In the genomic region with DNA sequence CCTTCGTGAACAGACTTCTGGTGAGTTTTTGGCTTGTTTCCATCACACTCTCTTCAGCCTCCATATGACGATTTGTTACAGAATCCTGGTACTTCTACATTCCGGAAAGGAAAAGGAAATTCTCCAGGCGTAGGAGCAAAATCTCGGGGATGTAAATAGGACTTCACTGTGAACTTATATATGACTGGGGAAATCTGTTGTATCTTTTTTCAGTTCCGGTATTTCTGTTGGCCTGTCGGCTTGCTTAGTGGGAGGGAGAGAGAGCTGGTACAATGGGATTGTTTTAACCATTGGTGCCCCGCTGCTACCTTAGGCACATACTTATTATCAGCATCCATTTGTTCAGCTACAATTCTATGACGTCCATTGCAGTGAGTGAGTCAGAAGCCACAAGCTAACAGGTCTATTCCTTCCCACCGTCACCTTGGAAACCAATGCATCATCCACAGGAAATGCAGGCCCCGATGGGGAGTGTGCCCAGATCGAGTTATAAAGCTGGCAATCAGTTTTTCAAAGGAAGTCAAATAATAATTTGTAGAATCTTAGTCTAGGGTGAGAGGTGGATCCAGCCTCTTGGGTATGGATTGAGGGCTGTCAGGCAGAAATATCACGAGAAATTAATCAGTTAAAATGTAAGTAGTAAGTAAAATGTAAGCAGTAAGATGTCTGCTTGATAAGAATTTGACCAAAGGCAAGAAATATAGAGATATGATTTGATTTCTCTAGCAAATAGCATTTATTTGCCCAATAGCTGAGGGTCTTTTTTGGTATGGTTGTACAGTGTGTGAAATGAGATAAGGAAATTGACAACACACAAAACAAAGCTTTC, we compare ENCODE assay signal across 8 cellular contexts.
DNase-seq lines count a peak whose midpoint lies in the region; ATAC-seq and TF ChIP-seq lines count a peak whose summit lies in the region.

No MANE protein-coding gene starts in this region.

- H3K4me3 Mint-ChIP-seq in CD4-positive, CD25-positive, alpha-beta regulatory T cell: peak overlapping the region in 2 of 4 donors; percentile 17 to 32
- H3K4me3 Mint-ChIP-seq in activated T-cell treated with anti-CD3 and anti-CD28 coated beads, Interleukin-2, amount 50 U/mL, for 24 hours: peak overlapping the region; percentile 61
- H3K4me3 Mint-ChIP-seq in glutamatergic neuron (ENCODE audit: unreplicated experiment): no peak overlapping the region

- H3K27me3 ChIP-seq in CD4-positive, CD25-positive, alpha-beta regulatory T cell (ENCODE audit: control insufficient read depth, insufficient read depth, low read length): no peaks in the 10 kb centered on the region
- no peaks in the 10 kb centered on the region for H3K27me3 ChIP-seq in esophagus muscularis mucosa

- no peaks in the 10 kb centered on the region for H3K36me3 ChIP-seq in CD4-positive, CD25-positive, alpha-beta regulatory T cell (ENCODE audit: control insufficient read depth, insufficient read depth, low read length)
- no peaks in the 10 kb centered on the region for H3K36me3 ChIP-seq in esophagus muscularis mucosa

- DNase-seq in CD4-positive, CD25-positive, alpha-beta regulatory T cell: peak; percentile 63 to 82 (median 71)
- DNase-seq in NCI-H226 (peak; percentile 99), fibroblast of mammary gland (ENCODE audit: low read depth) (peak; percentile 99), sciatic nerve (ENCODE audit: low spot score) (no peak), glutamatergic neuron (no peak), esophagus muscularis mucosa (ENCODE audit: extremely low spot score) (no peak), AML-193 (lab: John Stamatoyannopoulos, UW) (no peak)
- DNase-seq in activated T-cell treated with anti-CD3 and anti-CD28 coated beads, Interleukin-2, amount 50 U/mL, for 24 hours: peak; percentile 63

- peak overlapping the region; percentile 47 for H3K27ac ChIP-seq in CD4-positive, CD25-positive, alpha-beta regulatory T cell (ENCODE audit: insufficient read depth, low read length, poor library complexity, severe bottlenecking)
- no peak overlapping the region for H3K27ac ChIP-seq in esophagus muscularis mucosa (replicated peaks in 1 of 4)

- no peak for TF ChIP-seq POLR2A in esophagus muscularis mucosa (IDR thresholded peaks at IDR 0.05; ENCODE audit: low read depth)

- peaks cover 14 to 31% (median 25%) of the 10 kb centered on the region in 4 donors for H3K4me1 Mint-ChIP-seq in CD4-positive, CD25-positive, alpha-beta regulatory T cell
- H3K4me1 Mint-ChIP-seq in activated T-cell treated with anti-CD3 and anti-CD28 coated beads, Interleukin-2, amount 50 U/mL, for 24 hours (ENCODE audit: low read depth): peaks cover 65% of the 10 kb centered on the region
- no peaks in the 10 kb centered on the region for H3K4me1 Mint-ChIP-seq in glutamatergic neuron (ENCODE audit: low read depth, unreplicated experiment)

- 36% methylated on average over 13 of the region's 13 CpGs for WGBS in esophagus muscularis mucosa

- TF ChIP-seq CTCF in fibroblast of mammary gland (conservative IDR thresholded peaks at IDR 0.05; ENCODE audit: control insufficient read depth, insufficient read depth, low read depth, low read length) (no peak), glutamatergic neuron (IDR thresholded peaks at IDR 0.05; ENCODE audit: partially characterized antibody, unreplicated experiment) (no peak), esophagus muscularis mucosa (IDR thresholded peaks at IDR 0.05) (no peak)

- H3K36me3 Mint-ChIP-seq in CD4-positive, CD25-positive, alpha-beta regulatory T cell: no peaks in the 10 kb centered on the region
- no peaks in the 10 kb centered on the region for H3K36me3 Mint-ChIP-seq in activated T-cell treated with anti-CD3 and anti-CD28 coated beads, Interleukin-2, amount 50 U/mL, for 24 hours (ENCODE audit: low read depth)
- H3K36me3 Mint-ChIP-seq in glutamatergic neuron (ENCODE audit: unreplicated experiment): no peaks in the 10 kb centered on the region

- H3K4me1 ChIP-seq in CD4-positive, CD25-positive, alpha-beta regulatory T cell (ENCODE audit: control insufficient read depth, insufficient read depth, low read length, poor library complexity, severe bottlenecking): peaks cover 14% of the 10 kb centered on the region
- peaks cover 0 to 17% (median 6%) of the 10 kb centered on the region in 4 donors for H3K4me1 ChIP-seq in esophagus muscularis mucosa

- peak; percentile 85 for ATAC-seq in CD4-positive, CD25-positive, alpha-beta regulatory T cell (ENCODE audit: low read depth in 2 of 2)
- peak; percentile 48 for ATAC-seq in sciatic nerve

- H3K4me3 ChIP-seq in CD4-positive, CD25-positive, alpha-beta regulatory T cell (ENCODE audit: low read depth, low read length): peak overlapping the region; percentile 23
- no peak overlapping the region for H3K4me3 ChIP-seq in fibroblast of mammary gland (ENCODE audit: control insufficient read depth, low read depth, low read length)
- no peak overlapping the region for H3K4me3 ChIP-seq in esophagus muscularis mucosa

- H3K9me3 ChIP-seq in CD4-positive, CD25-positive, alpha-beta regulatory T cell (ENCODE audit: control insufficient read depth in 2 of 2, low read length in 2 of 2): no peaks in the 10 kb centered on the region
- H3K9me3 ChIP-seq in esophagus muscularis mucosa: peaks cover 0 to 3% (median 0%) of the 10 kb centered on the region in 4 donors

- H3K9me3 Mint-ChIP-seq in CD4-positive, CD25-positive, alpha-beta regulatory T cell: peaks cover 0 to 2% (median 0%) of the 10 kb centered on the region in 7 donors
- peaks cover 3% of the 10 kb centered on the region for H3K9me3 Mint-ChIP-seq in activated T-cell treated with anti-CD3 and anti-CD28 coated beads, Interleukin-2, amount 50 U/mL, for 24 hours
- no peaks in the 10 kb centered on the region for H3K9me3 Mint-ChIP-seq in glutamatergic neuron (ENCODE audit: unreplicated experiment)

- no peaks in the 10 kb centered on the region for H3K27me3 Mint-ChIP-seq in CD4-positive, CD25-positive, alpha-beta regulatory T cell
- no peaks in the 10 kb centered on the region for H3K27me3 Mint-ChIP-seq in activated T-cell treated with anti-CD3 and anti-CD28 coated beads, Interleukin-2, amount 50 U/mL, for 24 hours
- peaks cover 4% of the 10 kb centered on the region for H3K27me3 Mint-ChIP-seq in glutamatergic neuron (ENCODE audit: unreplicated experiment)

- TF ChIP-seq EP300 in esophagus muscularis mucosa (IDR thresholded peaks at IDR 0.05): no peak

- peak overlapping the region; percentile 70 to 87 (median 72) for H3K27ac Mint-ChIP-seq in CD4-positive, CD25-positive, alpha-beta regulatory T cell
- peak overlapping the region; percentile 96 for H3K27ac Mint-ChIP-seq in activated T-cell treated with anti-CD3 and anti-CD28 coated beads, Interleukin-2, amount 50 U/mL, for 24 hours
- no peak overlapping the region for H3K27ac Mint-ChIP-seq in glutamatergic neuron (ENCODE audit: unreplicated experiment)

- intact Hi-C loops in sciatic nerve (cut with DNase I): no loop called here
- intact Hi-C loops in esophagus muscularis mucosa (cut with DNase I): no loop called here

Comparison
In these comparisons a context has a peak if more than half of its experiments do, and no peak if none do; other contexts are left out.
1. DNase-seq: peak in CD4-positive, CD25-positive, alpha-beta regulatory T cell (3 of 3), NCI-H226 (single experiment), activated T-cell treated with anti-CD3 and anti-CD28 coated beads, Interleukin-2, amount 50 U/mL, for 24 hours (single experiment) and fibroblast of mammary gland (single experiment); none in sciatic nerve (single experiment), glutamatergic neuron (single experiment), esophagus muscularis mucosa (single experiment) and AML-193 (0 of 2).